Comparison of ENCODE assay signal across 8 cellular contexts in genomic region chr9:19102181-19102630, GRCh38. TPM values are rescaled to one million over a fixed set of nuclear protein-coding genes. Genes with fewer than 3 reads are reported as not detected.
DNase-seq lines count a peak whose midpoint lies in the region; ATAC-seq and TF ChIP-seq lines count a peak whose summit lies in the region.

No MANE protein-coding gene starts in this region.

- CTCF ChIA-PET in activated CD4-positive, alpha-beta T cell treated with anti-CD3 and anti-CD28 coated beads for 36 hours (lab: Charles Lee), result interaction anchor here (0.6 to 1.4 kb wide), 4 partner anchors 15 to 122 kb away, joined by 3 to 6 read pairs (median 3); no protein-coding TSS in a partner anchor

- TF ChIP-seq CTCF in fibroblast of villous mesenchyme (IDR thresholded peaks at IDR 0.05; ENCODE audit: insufficient read depth, low read depth, low read length) (no peak), omental fat pad (IDR thresholded peaks at IDR 0.05) (no peak)

- peaks cover 23% of the 10 kb centered on the region for H3K36me3 Mint-ChIP-seq in activated CD4-positive, alpha-beta T cell treated with anti-CD3 and anti-CD28 coated beads for 36 hours (ENCODE audit: low read depth)
- H3K36me3 Mint-ChIP-seq in activated T-helper 1 cell treated with anti-CD3 and anti-CD28 coated beads, Interleukin-12 subunit alpha, Interleukin-12 subunit beta, Interleukin-2, Interleukin-4 antibody, amounts not matched to agents 30 ng/mL and 10 ng/mL and 1 ng/mL, durations not matched to agents 14 hours and 24 hours and 36 hours (ENCODE audit: low read depth), result peaks cover 13% of the 10 kb centered on the region

- H3K4me1 Mint-ChIP-seq in activated CD4-positive, alpha-beta T cell treated with anti-CD3 and anti-CD28 coated beads for 36 hours, result peaks cover 31% of the 10 kb centered on the region
- peaks cover 22% of the 10 kb centered on the region for H3K4me1 Mint-ChIP-seq in activated T-helper 1 cell treated with anti-CD3 and anti-CD28 coated beads, Interleukin-12 subunit alpha, Interleukin-12 subunit beta, Interleukin-2, Interleukin-4 antibody, amounts not matched to agents 30 ng/mL and 10 ng/mL and 1 ng/mL, durations not matched to agents 14 hours and 24 hours and 36 hours (ENCODE audit: low read depth)

- POLR2A ChIA-PET in activated CD4-positive, alpha-beta T cell treated with anti-CD3 and anti-CD28 coated beads for 36 hours (lab: Charles Lee), result interaction anchor here (0.6 to 1.0 kb wide), 3 partner anchors 24 to 82 kb away, joined by 3 to 13 read pairs (median 4); no protein-coding TSS in a partner anchor

- no peaks in the 10 kb centered on the region for H3K27me3 Mint-ChIP-seq in activated CD4-positive, alpha-beta T cell treated with anti-CD3 and anti-CD28 coated beads for 36 hours
- no peaks in the 10 kb centered on the region for H3K27me3 Mint-ChIP-seq in activated T-helper 1 cell treated with anti-CD3 and anti-CD28 coated beads, Interleukin-12 subunit alpha, Interleukin-12 subunit beta, Interleukin-2, Interleukin-4 antibody, amounts not matched to agents 30 ng/mL and 10 ng/mL and 1 ng/mL, durations not matched to agents 14 hours and 24 hours and 36 hours (ENCODE audit: insufficient read depth)

- peak overlapping the region; percentile 96 for H3K4me3 Mint-ChIP-seq in activated CD4-positive, alpha-beta T cell treated with anti-CD3 and anti-CD28 coated beads for 36 hours
- peak overlapping the region; percentile 94 for H3K4me3 Mint-ChIP-seq in activated T-helper 1 cell treated with anti-CD3 and anti-CD28 coated beads, Interleukin-12 subunit alpha, Interleukin-12 subunit beta, Interleukin-2, Interleukin-4 antibody, amounts not matched to agents 30 ng/mL and 10 ng/mL and 1 ng/mL, durations not matched to agents 14 hours and 24 hours and 36 hours

- no peaks in the 10 kb centered on the region for H3K9me3 Mint-ChIP-seq in activated CD4-positive, alpha-beta T cell treated with anti-CD3 and anti-CD28 coated beads for 36 hours (ENCODE audit: low read depth)
- H3K9me3 Mint-ChIP-seq in activated T-helper 1 cell treated with anti-CD3 and anti-CD28 coated beads, Interleukin-12 subunit alpha, Interleukin-12 subunit beta, Interleukin-2, Interleukin-4 antibody, amounts not matched to agents 30 ng/mL and 10 ng/mL and 1 ng/mL, durations not matched to agents 14 hours and 24 hours and 36 hours, result no peaks in the 10 kb centered on the region

- peak; percentile 56 for DNase-seq in activated CD4-positive, alpha-beta T cell treated with anti-CD3 and anti-CD28 coated beads for 36 hours
- DNase-seq in activated CD4-positive, alpha-beta T cell treated with anti-CD3 and anti-CD28 coated beads for 1 hour, result no peak
- DNase-seq in NCI-H748 treated with DMSO at 0.1 percent for 48 hours (lab: John Stamatoyannopoulos, UW), result peak; percentile 25
- DNase-seq in activated T-helper 1 cell treated with anti-CD3 and anti-CD28 coated beads, Interleukin-12 subunit alpha, Interleukin-12 subunit beta, Interleukin-2, Interleukin-4 antibody, amounts not matched to agents 30 ng/mL and 10 ng/mL and 1 ng/mL, durations not matched to agents 14 hours and 24 hours and 36 hours (ENCODE audit: low spot score), result peak; percentile 20
- DNase-seq in fibroblast of villous mesenchyme (ENCODE audit: low read depth), result no peak
- DNase-seq in omental fat pad (ENCODE audit: low spot score), result no peak
- no peak for DNase-seq in putamen (ENCODE audit: low spot score)

- ATAC-seq in activated CD4-positive, alpha-beta T cell treated with anti-CD3 and anti-CD28 coated beads for 36 hours, result peak; percentile 21
- ATAC-seq in HG02870 (IDR thresholded peaks at IDR 0.05; ENCODE audit: unreplicated experiment) (peak; percentile 30), omental fat pad (ENCODE audit: low FRiP score) (peak; percentile 32)

- H3K27ac Mint-ChIP-seq in activated CD4-positive, alpha-beta T cell treated with anti-CD3 and anti-CD28 coated beads for 36 hours, result peak overlapping the region; percentile 96
- peak overlapping the region; percentile 96 for H3K27ac Mint-ChIP-seq in activated T-helper 1 cell treated with anti-CD3 and anti-CD28 coated beads, Interleukin-12 subunit alpha, Interleukin-12 subunit beta, Interleukin-2, Interleukin-4 antibody, amounts not matched to agents 30 ng/mL and 10 ng/mL and 1 ng/mL, durations not matched to agents 14 hours and 24 hours and 36 hours

- intact Hi-C loops in activated CD4-positive, alpha-beta T cell treated with anti-CD3 and anti-CD28 coated beads for 36 hours (cut with DNase I, micrococcal nuclease), result loop anchor here (1.0 to 2.0 kb wide), 12 partner anchors 25 to 897 kb away; partner anchors contain the start of genes DENND4C (in 2 of the 2), RRAGA (in 2 of the 2) and PLIN2 (in 1 of the 2)
- intact Hi-C loops in activated T-helper 1 cell treated with anti-CD3 and anti-CD28 coated beads, Interleukin-12 subunit alpha, Interleukin-12 subunit beta, Interleukin-2, Interleukin-4 antibody, amounts not matched to agents 30 ng/mL and 10 ng/mL and 1 ng/mL, durations not matched to agents 14 hours and 24 hours and 36 hours (cut with micrococcal nuclease), result loop anchor here (1.0 to 2.0 kb wide), 10 partner anchors 17 to 355 kb away; partner anchors contain the start of genes DENND4C, PLIN2, RPS6 and RRAGA

- peak overlapping the region; percentile 87 for H3K4me3 ChIP-seq in fibroblast of villous mesenchyme (ENCODE audit: low read depth, low read length)

RNA-seq across cellular contexts. Expression of gene HAUS6, which starts 0.5 kb away (rescaled TPM):
- 10 to 100 TPM; 29.3 to 32.5 TPM for total RNA-seq in activated CD4-positive, alpha-beta T cell treated with anti-CD3 and anti-CD28 coated beads for 36 hours
- total RNA-seq in activated T-helper 1 cell treated with anti-CD3 and anti-CD28 coated beads, Interleukin-12 subunit alpha, Interleukin-12 subunit beta, Interleukin-2, Interleukin-4 antibody, amounts not matched to agents 30 ng/mL and 10 ng/mL and 1 ng/mL, durations not matched to agents 14 hours and 24 hours and 36 hours, result 31.8 and 31.9 TPM in 2 replicates
- total RNA-seq in fibroblast of villous mesenchyme (16.8 and 23.7 TPM in 2 replicates), omental fat pad (10 to 100 TPM in 2 of 4 donors, 1 to 10 TPM in 2; 7.5 to 14.7 (median 9.7) TPM)

RNA-seq across cellular contexts. Expression of gene PLIN2, which starts 25.1 kb away (rescaled TPM):
- 100 to 1,000 TPM in 1 of 2 experiments, 10 to 100 TPM in 1; 94.2 to 109 TPM for total RNA-seq in activated CD4-positive, alpha-beta T cell treated with anti-CD3 and anti-CD28 coated beads for 36 hours
- 53.3 and 57.2 TPM in 2 replicates for total RNA-seq in activated T-helper 1 cell treated with anti-CD3 and anti-CD28 coated beads, Interleukin-12 subunit alpha, Interleukin-12 subunit beta, Interleukin-2, Interleukin-4 antibody, amounts not matched to agents 30 ng/mL and 10 ng/mL and 1 ng/mL, durations not matched to agents 14 hours and 24 hours and 36 hours
- total RNA-seq in fibroblast of villous mesenchyme (90.2 and 119 TPM in 2 replicates), omental fat pad (1,000 to 10,000 TPM in 2 of 4 donors, 100 to 1,000 TPM in 2; 260 to 1,398 (median 845) TPM)

RNA-seq across cellular contexts. Expression of gene RRAGA, which starts 53.0 kb away (rescaled TPM):
- 10 to 100 TPM; 42.4 to 53.4 TPM for total RNA-seq in activated CD4-positive, alpha-beta T cell treated with anti-CD3 and anti-CD28 coated beads for 36 hours
- total RNA-seq in activated T-helper 1 cell treated with anti-CD3 and anti-CD28 coated beads, Interleukin-12 subunit alpha, Interleukin-12 subunit beta, Interleukin-2, Interleukin-4 antibody, amounts not matched to agents 30 ng/mL and 10 ng/mL and 1 ng/mL, durations not matched to agents 14 hours and 24 hours and 36 hours, result 56.8 and 56.9 TPM in 2 replicates
- total RNA-seq in fibroblast of villous mesenchyme (45.4 and 55.3 TPM in 2 replicates), omental fat pad (10 to 100 TPM; 43.2 to 56.0 (median 52.4) TPM)

Comparison
In these comparisons a context has a peak if more than half of its experiments do, and no peak if none do; other contexts are left out.
1. DNase-seq: peak in activated CD4-positive, alpha-beta T cell treated with anti-CD3 and anti-CD28 coated beads for 36 hours (single experiment), NCI-H748 treated with DMSO at 0.1 percent for 48 hours (single experiment) and activated T-helper 1 cell treated with anti-CD3 and anti-CD28 coated beads, Interleukin-12 subunit alpha, Interleukin-12 subunit beta, Interleukin-2, Interleukin-4 antibody, amounts not matched to agents 30 ng/mL and 10 ng/mL and 1 ng/mL, durations not matched to agents 14 hours and 24 hours and 36 hours (single experiment); none in activated CD4-positive, alpha-beta T cell treated with anti-CD3 and anti-CD28 coated beads for 1 hour (single experiment), fibroblast of villous mesenchyme (single experiment), omental fat pad (single experiment) and putamen (single experiment).
2. Peak in every context shown above with its lines, with median percentiles within 50 percentile points of each other: ATAC-seq.